Comparison of ENCODE assay signal across 24 cellular contexts in the genomic region with DNA sequence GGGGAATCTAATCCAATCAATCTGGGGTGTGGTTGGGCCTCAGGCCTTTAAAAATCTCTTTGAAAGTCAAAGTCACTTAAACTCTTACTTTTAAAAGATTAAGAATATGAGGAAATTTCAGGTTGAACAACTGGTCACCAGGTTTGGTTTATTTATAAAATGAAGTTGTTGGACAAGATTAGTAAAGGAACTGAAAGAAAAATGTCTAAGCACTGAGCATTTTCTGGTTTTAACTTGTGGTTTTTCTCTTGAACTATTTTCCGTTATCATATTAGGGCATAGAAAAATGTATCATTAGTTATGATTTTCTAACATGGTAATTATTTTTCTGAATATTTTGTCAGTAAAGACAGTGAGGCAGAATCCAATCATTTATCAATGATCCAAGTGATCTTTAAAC.
"Had no signal": no experiment of that assay in that cellular context is flagged by ENCODE, and none has a peak within 500 bp of the region (broad histone marks: within the 10 kb centered on the region; RNA-seq: fewer than 3 reads in every experiment).

No MANE protein-coding gene starts in this region.

- H3K27ac Mint-ChIP-seq: activated CD8-positive, alpha-beta T cell treated with anti-CD3 and anti-CD28 coated beads, Interleukin-2, amount 10 ng/mL, durations not matched to agents 7 days and 5 days; activated naive CD4-positive, alpha-beta T cell treated with anti-CD3 and anti-CD28 coated beads, Interleukin-2, amount 50 U/mL, for 24 hours; brain; dendritic cell treated with granulocyte-macrophage colony-stimulating factor and Interleukin-4, amounts not matched to agents 40 ng/mL and 50 ng/mL, for 4 days; naive thymus-derived CD4-positive, alpha-beta T cell had no signal

- H3K4me3 ChIP-seq: lower lobe of right lung, right lobe of liver, skin epidermis, stomach, suprapubic skin, tibial nerve had no signal

- H3K4me3 Mint-ChIP-seq: activated CD4-positive, alpha-beta T cell treated with anti-CD3 and anti-CD28 coated beads, Interleukin-2, amount 10 ng/mL, durations not matched to agents 7 days and 5 days; activated CD8-positive, alpha-beta T cell treated with anti-CD3 and anti-CD28 coated beads, Interleukin-2, amount 10 ng/mL, durations not matched to agents 7 days and 5 days; activated naive CD4-positive, alpha-beta T cell treated with anti-CD3 and anti-CD28 coated beads, Interleukin-2, amount 50 U/mL, for 24 hours; brain; dendritic cell treated with granulocyte-macrophage colony-stimulating factor and Interleukin-4, amounts not matched to agents 40 ng/mL and 50 ng/mL, for 4 days; naive thymus-derived CD4-positive, alpha-beta T cell; neural crest cell had no signal

- H3K36me3 Mint-ChIP-seq: activated naive CD4-positive, alpha-beta T cell treated with anti-CD3 and anti-CD28 coated beads, Interleukin-2, amount 50 U/mL, for 24 hours; brain; naive thymus-derived CD4-positive, alpha-beta T cell had no signal

- H3K27me3 ChIP-seq: foreskin keratinocyte, right lobe of liver, stomach, suprapubic skin, tibial nerve had no signal

- H3K27ac ChIP-seq: foreskin keratinocyte, lower lobe of right lung, right lobe of liver, skin epidermis, stomach, suprapubic skin, tibial nerve, WERI-Rb-1 had no signal

- H3K36me3 ChIP-seq: lower lobe of right lung, right lobe of liver, stomach, suprapubic skin, tibial nerve, WERI-Rb-1 had no signal

- ATAC-seq: activated CD8-positive, alpha-beta T cell treated with anti-CD3 and anti-CD28 coated beads, Interleukin-2, amount 10 ng/mL, durations not matched to agents 7 days and 5 days; foreskin keratinocyte; lower lobe of right lung; naive thymus-derived CD4-positive, alpha-beta T cell; right lobe of liver had no signal

- DNase-seq: activated CD4-positive, alpha-beta T cell treated with anti-CD3 and anti-CD28 coated beads, Interleukin-2, amount 10 ng/mL, durations not matched to agents 7 days and 5 days; activated CD4-positive, CD25-positive, alpha-beta regulatory T cell treated with anti-CD3 and anti-CD28 coated beads, Interleukin-2, amount 50 U/mL, for 72 hours; activated CD8-positive, alpha-beta T cell treated with anti-CD3 and anti-CD28 coated beads, Interleukin-2, amount 10 ng/mL, durations not matched to agents 7 days and 5 days; activated gamma-delta T cell treated with Interleukin-2 at 50 U/mL for 16 hours; aorta; caudate nucleus; effector CD8-positive, alpha-beta T cell; erythroblast; foreskin keratinocyte; lower lobe of right lung; mesendoderm; naive thymus-derived CD4-positive, alpha-beta T cell; occipital lobe; right lobe of liver; stimulated activated CD4-positive, alpha-beta T cell treated with anti-CD3 and anti-CD28 coated beads, Interleukin-1b, Interleukin-23, amount 100 ng/mL, for 48 hours; stomach; WERI-Rb-1 had no signal

- H3K4me1 Mint-ChIP-seq: activated naive CD4-positive, alpha-beta T cell treated with anti-CD3 and anti-CD28 coated beads, Interleukin-2, amount 50 U/mL, for 24 hours; brain; neural crest cell had no signal

- H3K9me3 ChIP-seq: lower lobe of right lung, right lobe of liver, stomach, suprapubic skin, tibial nerve had no signal

- H3K27me3 Mint-ChIP-seq: activated CD4-positive, alpha-beta T cell treated with anti-CD3 and anti-CD28 coated beads, Interleukin-2, amount 10 ng/mL, durations not matched to agents 7 days and 5 days; brain; dendritic cell treated with granulocyte-macrophage colony-stimulating factor and Interleukin-4, amounts not matched to agents 40 ng/mL and 50 ng/mL, for 4 days had no signal

- H3K4me1 ChIP-seq: foreskin keratinocyte, lower lobe of right lung, right lobe of liver, suprapubic skin, tibial nerve had no signal

- H3K9me3 Mint-ChIP-seq: activated CD4-positive, alpha-beta T cell treated with anti-CD3 and anti-CD28 coated beads, Interleukin-2, amount 10 ng/mL, durations not matched to agents 7 days and 5 days; activated naive CD4-positive, alpha-beta T cell treated with anti-CD3 and anti-CD28 coated beads, Interleukin-2, amount 50 U/mL, for 24 hours; dendritic cell treated with granulocyte-macrophage colony-stimulating factor and Interleukin-4, amounts not matched to agents 40 ng/mL and 50 ng/mL, for 4 days; neural crest cell had no signal
